In genomic region chr10:22315455-22316285, GRCh38 we compare ENCODE assay signal across 8 cellular contexts. TPM values are rescaled to one million over a fixed set of nuclear protein-coding genes. Genes with fewer than 3 reads are reported as not detected.
A peak's percentile ranks its signal among the peaks of the same experiment; 100 is the strongest.
DNase-seq lines count a peak whose midpoint lies in the region; ATAC-seq and TF ChIP-seq lines count a peak whose summit lies in the region.

No MANE protein-coding gene starts in this region.

- peak overlapping the region; percentile 54 for H3K4me3 ChIP-seq in cardiac muscle cell
- peak overlapping the region; percentile 71 for H3K4me3 ChIP-seq in epithelial cell of proximal tubule (ENCODE audit: low read depth, low read length)
- H3K4me3 ChIP-seq in neuron (ENCODE audit: low read length), result peak overlapping the region; percentile 65

- H3K27ac ChIP-seq in cardiac muscle cell, result peak overlapping the region; percentile 74

- peaks cover 7% of the 10 kb centered on the region for H3K4me1 ChIP-seq in cardiac muscle cell (ENCODE audit: low read depth)
- H3K4me1 ChIP-seq in neuron (ENCODE audit: insufficient read depth, low read length), result peaks cover 33% of the 10 kb centered on the region

- H2AFZ ChIP-seq in neuron (ENCODE audit: low read depth, low read length), result peak overlapping the region; percentile 86

- no peak for ATAC-seq in Right ventricle myocardium inferior
- peak; percentile 14 for ATAC-seq in HG02943 (IDR thresholded peaks at IDR 0.05; ENCODE audit: low read depth, unreplicated experiment)

- TF ChIP-seq CTCF in cardiac muscle cell (IDR thresholded peaks at IDR 0.05; ENCODE audit: low read depth, low read length) (no peak), epithelial cell of proximal tubule (conservative IDR thresholded peaks at IDR 0.05; ENCODE audit: low read depth, low read length) (no peak)

- no peaks in the 10 kb centered on the region for H3K9me3 ChIP-seq in cardiac muscle cell (ENCODE audit: low read depth)
- H3K9me3 ChIP-seq in neuron (ENCODE audit: low read length), result no peaks in the 10 kb centered on the region

- H3K36me3 ChIP-seq in cardiac muscle cell, result no peaks in the 10 kb centered on the region
- no peaks in the 10 kb centered on the region for H3K36me3 ChIP-seq in neuron (ENCODE audit: insufficient read depth, low read length)

- peaks cover 81% of the 10 kb centered on the region for H3K27me3 ChIP-seq in cardiac muscle cell
- H3K27me3 ChIP-seq in neuron (ENCODE audit: insufficient read depth, low read length), result no peaks in the 10 kb centered on the region

- no peak for DNase-seq in cardiac muscle cell (ENCODE audit: low read depth in 1 of 2, low spot score in 1 of 2)
- DNase-seq in Right ventricle myocardium inferior (ENCODE audit: missing footprints), result no peak
- DNase-seq in RKO (ENCODE audit: low spot score), result peak; percentile 44
- no peak for DNase-seq in epithelial cell of proximal tubule (ENCODE audit: low read depth)
- no peak for DNase-seq in GM19240 (ENCODE audit: insufficient read length, low spot score)
- no peak for DNase-seq in NCI-H1048 (lab: John Stamatoyannopoulos, UW)

- intact Hi-C loops in Right ventricle myocardium inferior (cut with DNase I), result loop anchor here (2.0 kb wide), 1 partner anchor 87 kb away; no protein-coding TSS in a partner anchor

RNA-seq across cellular contexts. Expression of gene COMMD3, which starts 0.5 kb away (rescaled TPM):
- total RNA-seq in cardiac muscle cell, result 24.8 and 54.3 TPM in 2 replicates
- 122 and 132 TPM in 2 replicates for polyA plus RNA-seq in cardiac muscle cell
- total RNA-seq in Right ventricle myocardium inferior, result 89.9 TPM
- total RNA-seq in epithelial cell of proximal tubule, result 41.7 and 43.8 TPM in 2 replicates

RNA-seq across cellular contexts. Expression of gene BMI1, which starts 5.2 kb away (rescaled TPM):
- total RNA-seq in cardiac muscle cell, result 16.7 and 17.3 TPM in 2 replicates
- 10.4 and 12.9 TPM in 2 replicates for polyA plus RNA-seq in cardiac muscle cell
- total RNA-seq in Right ventricle myocardium inferior, result 34.4 TPM
- 29.6 and 37.2 TPM in 2 replicates for total RNA-seq in epithelial cell of proximal tubule

RNA-seq across cellular contexts. Expression of gene SPAG6, which starts 29.6 kb away (rescaled TPM):
- not detected in 2 replicates for total RNA-seq in cardiac muscle cell
- 0.66 TPM in 1 of 2 replicates, not detected in the other for polyA plus RNA-seq in cardiac muscle cell
- not detected for total RNA-seq in Right ventricle myocardium inferior
- 0.07 TPM in 1 of 2 replicates, not detected in the other for total RNA-seq in epithelial cell of proximal tubule
